25 cellular contexts compared by ENCODE assay signal in genomic region chrX:10567136-10567535, GRCh38.
"Had no signal": no experiment of that assay in that cellular context is flagged by ENCODE, and none has a peak within 500 bp of the region (broad histone marks: within the 10 kb centered on the region; RNA-seq: fewer than 3 reads in every experiment).

No MANE protein-coding gene starts in this region.

- H3K27me3 Mint-ChIP-seq: activated B cell treated with CpG ODN at 0.5 μM for 24 hours; activated CD4-positive, alpha-beta memory T cell treated with anti-CD3 and anti-CD28 coated beads for 36 hours; activated CD4-positive, alpha-beta T cell treated with anti-CD3 and anti-CD28 coated beads, Interleukin-2, amount 10 ng/mL, durations not matched to agents 7 days and 5 days; activated naive CD8-positive, alpha-beta T cell had no signal

- H3K4me3 Mint-ChIP-seq: activated B cell treated with CpG ODN at 0.5 μM for 24 hours; activated CD4-positive, alpha-beta memory T cell treated with anti-CD3 and anti-CD28 coated beads for 36 hours; activated CD4-positive, alpha-beta T cell treated with anti-CD3 and anti-CD28 coated beads, Interleukin-2, amount 10 ng/mL, durations not matched to agents 7 days and 5 days; activated naive CD4-positive, alpha-beta T cell treated with anti-CD3 and anti-CD28 coated beads for 36 hours; activated naive CD8-positive, alpha-beta T cell; activated T-cell treated with anti-CD3 and anti-CD28 coated beads, Interleukin-2, amount 50 U/mL, for 4 hours had no signal

- H3K4me3 ChIP-seq: MG63, Peyer's patch, SJSA1 had no signal

- ATAC-seq: activated T-cell treated with anti-CD3 and anti-CD28 coated beads, Interleukin-2, amount 50 U/mL, for 4 hours; SK-N-SH treated with all-trans-retinoic acid at 6 μM for 48 hours had no signal

- H3K27ac Mint-ChIP-seq: activated B cell treated with CpG ODN at 0.5 μM for 24 hours; activated CD4-positive, alpha-beta memory T cell treated with anti-CD3 and anti-CD28 coated beads for 36 hours; activated CD4-positive, alpha-beta T cell treated with anti-CD3 and anti-CD28 coated beads, Interleukin-2, amount 10 ng/mL, durations not matched to agents 7 days and 5 days; activated naive CD4-positive, alpha-beta T cell treated with anti-CD3 and anti-CD28 coated beads for 36 hours; activated naive CD8-positive, alpha-beta T cell had no signal

- H3K27me3 ChIP-seq: brain microvascular endothelial cell, MG63, Peyer's patch, SJSA1 had no signal

- H3K27ac ChIP-seq: brain microvascular endothelial cell, Peyer's patch, SJSA1 had no signal

- H3K9me3 ChIP-seq: MG63, Peyer's patch, SJSA1 had no signal

- H3K4me1 Mint-ChIP-seq: activated B cell treated with CpG ODN at 0.5 μM for 24 hours; activated CD4-positive, alpha-beta T cell treated with anti-CD3 and anti-CD28 coated beads, Interleukin-2, amount 10 ng/mL, durations not matched to agents 7 days and 5 days had no signal

- H3K36me3 Mint-ChIP-seq: activated CD4-positive, alpha-beta memory T cell treated with anti-CD3 and anti-CD28 coated beads for 36 hours; activated naive CD8-positive, alpha-beta T cell had no signal

- H3K9me3 Mint-ChIP-seq: activated B cell treated with CpG ODN at 0.5 μM for 24 hours; activated CD4-positive, alpha-beta memory T cell treated with anti-CD3 and anti-CD28 coated beads for 36 hours; activated CD4-positive, alpha-beta T cell treated with anti-CD3 and anti-CD28 coated beads, Interleukin-2, amount 10 ng/mL, durations not matched to agents 7 days and 5 days; activated T-cell treated with anti-CD3 and anti-CD28 coated beads, Interleukin-2, amount 50 U/mL, for 4 hours had no signal

- H3K36me3 ChIP-seq: Peyer's patch had no signal

- DNase-seq: activated B cell treated with CpG ODN at 0.5 μM for 24 hours; activated CD4-positive, alpha-beta memory T cell treated with anti-CD3 and anti-CD28 coated beads for 36 hours; activated CD4-positive, alpha-beta T cell treated with anti-CD3 and anti-CD28 coated beads for 1 hour; activated CD4-positive, alpha-beta T cell treated with anti-CD3 and anti-CD28 coated beads, Interleukin-2, amount 10 ng/mL, durations not matched to agents 7 days and 5 days; activated CD8-positive, alpha-beta memory T cell treated with anti-CD3 and anti-CD28 coated beads for 24 hours; activated gamma-delta T cell; activated naive CD4-positive, alpha-beta T cell treated with anti-CD3 and anti-CD28 coated beads for 36 hours; activated T-cell treated with anti-CD3 and anti-CD28 coated beads, Interleukin-2, amount 50 U/mL, for 4 hours; amygdala; brain microvascular endothelial cell; cerebellar nuclear complex; MG63; MV-4-11; NCI-H1092 treated with DMSO at 0.1 percent for 48 hours; NCI-H1417 treated with DMSO at 0.1 percent for 48 hours; NCI-H1694 treated with DMSO at 0.1 percent for 48 hours; NCI-H2029 treated with DMSO at 0.1 percent for 48 hours; NCI-H345; NCI-H524; Peyer's patch; SHP77; SW 1271 had no signal

- H3K4me1 ChIP-seq: Peyer's patch had no signal
